In genomic region chr11:17188675-17189074, GRCh38 we compare ENCODE assay signal across 18 cellular contexts.
"Had no signal": no experiment of that assay in that cellular context is flagged by ENCODE, and none has a peak within 500 bp of the region (broad histone marks: within the 10 kb centered on the region; RNA-seq: fewer than 3 reads in every experiment).

No MANE protein-coding gene starts in this region.

- H3K4me1 ChIP-seq: breast epithelium had no signal

- DNase-seq: activated CD4-positive, alpha-beta memory T cell treated with anti-CD3 and anti-CD28 coated beads for 36 hours; activated CD4-positive, CD25-positive, alpha-beta regulatory T cell treated with anti-CD3 and anti-CD28 coated beads, Interleukin-2, amount 50 U/mL, for 72 hours; activated naive CD8-positive, alpha-beta T cell treated with anti-CD3 and anti-CD28 coated beads, Interleukin-2, amount 10 ng/mL, durations not matched to agents 7 days and 5 days; activated T-cell treated with anti-CD3 and anti-CD28 coated beads, Interleukin-2, amount 50 U/mL, for 72 hours; anterior cingulate cortex; dorsolateral prefrontal cortex; foreskin keratinocyte; left colon; natural killer cell; stimulated activated naive B cell treated with anti-CD40 and anti-IgM and Interleukin-4, amounts not matched to agents 10 μg/mL and 1 μg/mL and 100 μg/mL, for 72 hours; substantia nigra; SW 1271; transverse colon had no signal

- ATAC-seq: activated T-cell treated with anti-CD3 and anti-CD28 coated beads, Interleukin-2, amount 50 U/mL, for 72 hours; esophagus mucosa; foreskin keratinocyte; left colon; natural killer cell; stimulated activated naive B cell treated with anti-CD40 and anti-IgM and Interleukin-4, amounts not matched to agents 10 μg/mL and 1 μg/mL and 100 μg/mL, for 72 hours had no signal

- H3K36me3 ChIP-seq: breast epithelium had no signal

- H3K4me3 ChIP-seq: breast epithelium, dorsolateral prefrontal cortex, lung, smooth muscle cell, transverse colon had no signal

- H3K9me3 ChIP-seq: breast epithelium, transverse colon had no signal

- FAIRE-seq: endometrium had no signal

- H3K27ac ChIP-seq: breast epithelium, foreskin keratinocyte, transverse colon had no signal

- H3K4me2 ChIP-seq: smooth muscle cell had no signal

- H3K27me3 ChIP-seq: breast epithelium, dorsolateral prefrontal cortex, foreskin keratinocyte, transverse colon had no signal
